10 cellular contexts compared by ENCODE assay signal in the genomic region with DNA sequence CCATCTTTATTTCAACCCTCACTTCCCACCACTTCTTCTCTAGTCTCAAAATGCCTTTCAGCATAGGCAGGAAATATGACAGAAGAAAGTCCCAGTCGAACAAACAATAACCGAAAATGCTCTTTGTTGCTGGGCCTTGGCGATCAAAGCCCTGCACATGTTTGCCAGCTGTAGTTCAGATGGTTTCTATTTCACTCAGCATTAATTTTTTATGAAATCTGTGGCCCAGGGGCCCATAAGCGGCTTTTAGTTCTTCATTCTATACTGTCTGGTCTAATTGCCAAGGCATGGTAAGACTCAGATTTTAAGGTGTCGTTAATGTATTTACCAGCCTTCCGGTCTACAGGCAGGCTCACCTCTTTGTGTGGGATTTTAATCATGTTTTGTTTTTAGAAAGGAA. TPM values are rescaled to one million over a fixed set of nuclear protein-coding genes. Genes with fewer than 3 reads are reported as not detected.
DNase-seq lines count a peak whose midpoint lies in the region; ATAC-seq, FAIRE-seq and TF ChIP-seq lines count a peak whose summit lies in the region.
"Had no signal": no experiment of that assay in that cellular context is flagged by ENCODE, and none has a peak within 500 bp of the region (broad histone marks: within the 10 kb centered on the region; RNA-seq: fewer than 3 reads in every experiment).

No MANE protein-coding gene starts in this region.

- H3K9me3 ChIP-seq in adrenal gland (replicated peaks in 1 of 3) (no peaks in the 10 kb centered on the region), kidney (ENCODE audit: control insufficient read depth in 1 of 2, low read length in 2 of 2) (no peaks in the 10 kb centered on the region)

- FAIRE-seq in RCC 7860 (lab: Jason Lieb, UNC) (no peak), kidney (lab: Jason Lieb, UNC) (no peak)

- no peaks in the 10 kb centered on the region for H3K79me1 ChIP-seq in mesendoderm (ENCODE audit: low read length)

- H3K9ac ChIP-seq in mesendoderm (ENCODE audit: low read length) (no peak overlapping the region), kidney (ENCODE audit: low read length in 2 of 2) (no peak overlapping the region)

- no peaks in the 10 kb centered on the region for H3K79me2 ChIP-seq in mesendoderm (ENCODE audit: control insufficient read depth, insufficient read depth, low read length)

- intact Hi-C loops in adrenal gland (cut with DNase I), result no loop called here
- intact Hi-C loops in kidney (cut with DNase I), result no loop called here

- no peak for TF ChIP-seq POLR2A in adrenal gland (IDR thresholded peaks at IDR 0.05)

- H3K4me1 ChIP-seq in adrenal gland (replicated peaks in 1 of 2), result no peaks in the 10 kb centered on the region
- H3K4me1 ChIP-seq in mesendoderm (ENCODE audit: control insufficient read depth, low read depth, low read length), result no peaks in the 10 kb centered on the region
- H3K4me1 ChIP-seq in kidney (ENCODE audit: control insufficient read depth in 1 of 2, insufficient read depth in 1 of 2, low read depth in 1 of 2, low read length in 2 of 2), result peaks cover 0 to 2% of the 10 kb centered on the region in 2 donors

- H2BK5ac ChIP-seq in mesendoderm (ENCODE audit: low read length), result no peak overlapping the region

- H3K27ac ChIP-seq in adrenal gland (peak overlapping the region in 3 of 5 donors; percentile 21 to 65 (median 36)), mesendoderm (ENCODE audit: low read depth, low read length) (no peak overlapping the region), kidney (ENCODE audit: low read depth in 2 of 2, low read length in 2 of 2) (no peak overlapping the region)
- H3K27ac ChIP-seq: C4-2B had no signal

- no peak overlapping the region for H3K23ac ChIP-seq in mesendoderm (ENCODE audit: low read length)

- H3K4ac ChIP-seq in mesendoderm (ENCODE audit: low read depth, low read length), result no peak overlapping the region

- TF ChIP-seq CTCF in adrenal gland (IDR thresholded peaks at IDR 0.05), result no peak
- TF ChIP-seq CTCF in kidney (IDR thresholded peaks at IDR 0.05; ENCODE audit: borderline replicate concordance, extremely low read depth, insufficient read depth), result no peak

- H4K8ac ChIP-seq in mesendoderm (ENCODE audit: low read depth, low read length), result no peak overlapping the region

- H3K18ac ChIP-seq in mesendoderm (ENCODE audit: low read length), result no peak overlapping the region

- H3K4me3 ChIP-seq in adrenal gland (no peak overlapping the region), mesendoderm (ENCODE audit: low read length) (no peak overlapping the region), kidney (ENCODE audit: low read length in 2 of 2) (no peak overlapping the region)

- H3K36me3 ChIP-seq in adrenal gland (replicated peaks in 1 of 2) (no peaks in the 10 kb centered on the region), mesendoderm (ENCODE audit: control insufficient read depth, insufficient read depth, low read length) (no peaks in the 10 kb centered on the region), kidney (ENCODE audit: control insufficient read depth in 1 of 2, insufficient read depth in 2 of 2, low read length in 2 of 2) (no peaks in the 10 kb centered on the region)

- peak; percentile 60 for ATAC-seq in GM19463 (IDR thresholded peaks at IDR 0.05; ENCODE audit: unreplicated experiment)
- ATAC-seq in HG03135 (IDR thresholded peaks at IDR 0.05; ENCODE audit: unreplicated experiment), result peak; percentile 79

- WGBS in adrenal gland, 4 donors, result 75 to 82% (median 76%) methylated on average over 6 of the region's 6 CpGs
- WGBS in mesendoderm (ENCODE audit: extremely low coverage, insufficient coverage, low lambda C conversion rate), result no CpG with 5 or more reads among the region's 6 CpGs

- no peak overlapping the region for H2BK15ac ChIP-seq in mesendoderm (replicated peaks; ENCODE audit: low read depth)

- H3K27me3 ChIP-seq in adrenal gland (no peaks in the 10 kb centered on the region), mesendoderm (ENCODE audit: insufficient read depth, low read length, poor library complexity) (no peaks in the 10 kb centered on the region)

- H4K5ac ChIP-seq in mesendoderm (ENCODE audit: low read length), result no peak overlapping the region

- no peak overlapping the region for H3K4me2 ChIP-seq in mesendoderm (ENCODE audit: low read length)

- no peak overlapping the region for H2BK120ac ChIP-seq in mesendoderm (ENCODE audit: low read depth, low read length)

- H3K56ac ChIP-seq in mesendoderm (ENCODE audit: low read length), result no peak overlapping the region

- DNase-seq in CD1c-positive myeloid dendritic cell (ENCODE audit: extremely low spot score), result peak; percentile 82
- DNase-seq in adrenal gland, result no peak
- no peak for DNase-seq in mesendoderm
- no peak for DNase-seq in NCI-H1436 (lab: John Stamatoyannopoulos, UW)
- DNase-seq in RCC 7860 (ENCODE audit: low spot score), result no peak
- DNase-seq in kidney, result no peak

- H2AK5ac ChIP-seq in mesendoderm (ENCODE audit: low read length), result no peak overlapping the region

RNA-seq across cellular contexts. Expression of a gene that starts 10.9 kb away (rescaled TPM):
- total RNA-seq in adrenal gland, result 100 to 1,000 TPM in 6 of 8 donors, 10 to 100 TPM in 2; 44.7 to 481 (median 298) TPM
- 10 to 100 TPM; 26.6 to 84.0 (median 41.7) TPM for polyA plus RNA-seq in adrenal gland
- 0.72 TPM for polyA plus RNA-seq in mesendoderm (2013, experiment 1 of 2)
- 0.59 TPM for polyA plus RNA-seq in mesendoderm (2013, experiment 2 of 2)
- 275 TPM for total RNA-seq in kidney
- 28.9 TPM for polyA plus RNA-seq in kidney (ENCODE audit: insufficient read depth, low read depth, low replicate concordance)
- total RNA-seq: HT-29 had no signal

Comparison
In these comparisons a context has a peak if more than half of its experiments do, and no peak if none do; other contexts are left out.
1. H3K27ac ChIP-seq: peak in adrenal gland (3 of 5); none in mesendoderm (single experiment) and kidney (0 of 2).